ENCODE assay signal across 8 cellular contexts in the genomic region with DNA sequence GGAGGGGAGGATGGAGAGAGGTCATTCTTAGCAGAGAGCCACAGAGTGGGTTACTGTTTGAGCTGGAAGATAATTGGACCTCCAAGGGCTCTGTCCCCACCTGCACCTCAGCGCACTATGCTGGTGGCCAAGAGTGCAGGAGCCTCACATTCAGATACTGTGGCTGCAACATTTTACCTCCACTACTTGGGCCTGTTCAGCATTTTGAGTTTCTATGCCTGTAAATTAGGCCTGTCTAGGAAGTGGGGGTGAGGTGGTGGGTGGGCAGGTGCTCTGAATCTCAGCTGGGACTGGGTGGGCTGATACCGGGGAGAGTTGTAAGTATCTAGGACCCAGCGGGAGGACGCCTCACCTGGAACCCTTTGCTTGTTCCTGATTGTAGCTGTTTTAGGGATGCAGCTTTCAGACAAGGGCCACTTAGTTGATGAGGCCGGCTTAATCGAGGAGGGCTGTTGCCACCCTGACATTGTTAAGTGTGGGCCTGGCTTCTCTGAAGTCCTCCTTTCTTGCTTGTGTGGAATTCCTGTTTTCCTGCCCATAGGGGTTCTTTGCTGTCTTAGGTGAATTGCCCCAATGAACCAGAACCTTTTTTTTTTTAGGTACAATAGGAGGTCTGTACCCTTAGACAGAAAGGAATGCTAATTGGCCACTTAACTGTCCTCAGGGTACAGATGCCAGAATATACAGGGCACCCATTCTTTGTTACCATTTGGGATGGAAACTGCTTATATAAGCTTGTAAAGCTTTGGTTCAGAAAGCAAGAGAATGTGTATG.
DNase-seq lines count a peak whose midpoint lies in the region; ATAC-seq and TF ChIP-seq lines count a peak whose summit lies in the region.
"Had no signal": no experiment of that assay in that cellular context is flagged by ENCODE, and none has a peak within 500 bp of the region (broad histone marks: within the 10 kb centered on the region; RNA-seq: fewer than 3 reads in every experiment).

No MANE protein-coding gene starts in this region.

- H3K9me3 ChIP-seq in T-helper 17 cell (ENCODE audit: control insufficient read depth, low read length, poor library complexity, severe bottlenecking) = no peaks in the 10 kb centered on the region
- H3K9me3 ChIP-seq in iPS-15b (ENCODE audit: control insufficient read depth, insufficient read depth, low read length) = no peaks in the 10 kb centered on the region

- H3K27ac Mint-ChIP-seq in HFFc6 (peak overlapping the region; percentile 94), T-helper 17 cell (peak overlapping the region; percentile 100)

- no peak overlapping the region for H3K9ac ChIP-seq in iPS-15b (ENCODE audit: low read depth, low read length)

- H3K4me3 Mint-ChIP-seq in HFFc6 (peak overlapping the region; percentile 82), T-helper 17 cell (peak overlapping the region; percentile 79)

- H3K4me3 ChIP-seq in iPS-15b (ENCODE audit: low read depth, low read length) = peak overlapping the region; percentile 24
- no peak overlapping the region for H3K4me3 ChIP-seq in skin epidermis

- H3K27ac ChIP-seq in skin epidermis = peak overlapping the region in 17 of 21 experiments; percentile 9 to 90 (median 66)

- no peak for DNase-seq in HFFc6
- no peak for DNase-seq in T-helper 17 cell
- no peak for DNase-seq in HK-2 (ENCODE audit: unreplicated experiment)
- DNase-seq in NCI-H774 (lab: John Stamatoyannopoulos, UW) = no peak
- no peak for DNase-seq in NAMALWA (ENCODE audit: low spot score)
- DNase-seq: NCI-H510A treated with DMSO at 0.1 percent for 48 hours had no signal

- peaks cover 59% of the 10 kb centered on the region for H3K4me1 ChIP-seq in iPS-15b (ENCODE audit: control insufficient read depth, insufficient read depth, low read length)

- peaks cover 14% of the 10 kb centered on the region for H3K27me3 Mint-ChIP-seq in HFFc6 (ENCODE audit: insufficient read depth)
- H3K27me3 Mint-ChIP-seq in T-helper 17 cell = no peaks in the 10 kb centered on the region

- peaks cover 91% of the 10 kb centered on the region for H3K4me1 Mint-ChIP-seq in HFFc6 (ENCODE audit: low read depth)
- peaks cover 68% of the 10 kb centered on the region for H3K4me1 Mint-ChIP-seq in T-helper 17 cell

- H3K36me3 Mint-ChIP-seq in HFFc6 (ENCODE audit: low read depth) = peaks cover 26% of the 10 kb centered on the region
- H3K36me3 Mint-ChIP-seq in T-helper 17 cell (ENCODE audit: low read depth) = peaks cover 2% of the 10 kb centered on the region

- no peak for ATAC-seq in T-helper 17 cell

- H3K27me3 ChIP-seq in iPS-15b (ENCODE audit: control insufficient read depth, insufficient read depth, low read length) = no peaks in the 10 kb centered on the region

- H3K36me3 ChIP-seq in iPS-15b (ENCODE audit: control insufficient read depth, insufficient read depth, low read length) = no peaks in the 10 kb centered on the region

- TF ChIP-seq CTCF in HFFc6 (IDR thresholded peaks at IDR 0.05) = no peak

- H3K9me3 Mint-ChIP-seq in HFFc6 = no peaks in the 10 kb centered on the region
